Comparison of ENCODE assay signal across 9 cellular contexts in the genomic region with DNA sequence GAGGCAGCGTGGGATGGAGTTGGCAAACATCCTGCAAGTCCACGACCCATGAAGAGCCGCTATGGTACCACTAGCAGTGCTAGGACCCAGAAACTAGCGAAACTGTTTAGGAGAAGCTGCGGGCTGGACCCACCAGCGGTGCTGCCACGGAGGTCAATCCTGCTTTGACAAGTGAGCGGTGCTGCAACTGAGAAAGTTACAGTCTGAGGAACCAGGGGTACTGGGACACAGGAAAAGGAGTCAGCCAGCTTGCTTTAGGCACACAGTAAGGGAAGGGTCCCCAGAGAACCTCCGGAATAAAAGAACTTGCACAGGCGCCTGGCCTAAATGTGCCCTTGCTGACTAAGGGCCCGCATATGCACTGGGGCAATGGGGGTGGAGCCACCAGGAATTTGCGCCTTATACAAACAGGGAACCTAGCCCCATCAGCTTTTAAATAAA. TPM values are rescaled to one million over a fixed set of nuclear protein-coding genes. Genes with fewer than 3 reads are reported as not detected.
DNase-seq lines count a peak whose midpoint lies in the region; ATAC-seq and TF ChIP-seq lines count a peak whose summit lies in the region.
"Had no signal": no experiment of that assay in that cellular context is flagged by ENCODE, and none has a peak within 500 bp of the region (broad histone marks: within the 10 kb centered on the region; RNA-seq: fewer than 3 reads in every experiment).

No MANE protein-coding gene starts in this region.

- peak overlapping the region; percentile 97 for H3K9ac ChIP-seq in PC-3 (ENCODE audit: low read length)

- H4K20me1 ChIP-seq in PC-3 (ENCODE audit: low read length): no peaks in the 10 kb centered on the region

- H3K27me3 ChIP-seq in PC-3 (ENCODE audit: low read length) (no peaks in the 10 kb centered on the region), neutrophil (no peaks in the 10 kb centered on the region)

- H3K27ac ChIP-seq in PC-3 (ENCODE audit: low read length): peak overlapping the region; percentile 93
- peak overlapping the region; percentile 98 for H3K27ac ChIP-seq in neutrophil

- TF ChIP-seq CTCF in Calu3 (IDR thresholded peaks at IDR 0.05; ENCODE audit: unreplicated experiment): no peak
- no peak for TF ChIP-seq CTCF in PC-3 (conservative IDR thresholded peaks at IDR 0.05; ENCODE audit: low read depth, low read length)
- TF ChIP-seq CTCF in neutrophil (IDR thresholded peaks at IDR 0.05): no peak

- intact Hi-C loops in Calu3 (cut with micrococcal nuclease; ENCODE audit: unreplicated experiment): loop anchor here (1.0 to 2.0 kb wide), 3 partner anchors 18 to 71 kb away; partner anchors contain the start of gene ANXA2R
- intact Hi-C loops in PC-3 (cut with micrococcal nuclease): loop anchor here (1.0 to 2.0 kb wide), 3 partner anchors 23 to 151 kb away; partner anchors contain the start of gene ANXA2R

- H3K4me1 ChIP-seq in PC-3 (ENCODE audit: insufficient read depth, low read length): peaks cover 44% of the 10 kb centered on the region
- H3K4me1 ChIP-seq in neutrophil (ENCODE audit: control insufficient read depth in 1 of 2, insufficient read depth in 1 of 2, low read depth in 1 of 2, low read length in 1 of 2): peaks cover 33 to 37% of the 10 kb centered on the region in 2 experiments

- H3K36me3 ChIP-seq in PC-3 (ENCODE audit: low read depth, low read length) (no peaks in the 10 kb centered on the region), neutrophil (no peaks in the 10 kb centered on the region)

- peaks cover 49% of the 10 kb centered on the region for H3K4me1 Mint-ChIP-seq in Calu3 (ENCODE audit: low read depth, unreplicated experiment)
- peaks cover 31 to 34% of the 10 kb centered on the region in 2 donors for H3K4me1 Mint-ChIP-seq in effector memory CD8-positive, alpha-beta T cell (ENCODE audit: low read depth in 2 of 2)

- H3K4me3 Mint-ChIP-seq in Calu3 (ENCODE audit: low read depth, unreplicated experiment): peak overlapping the region; percentile 84
- H3K4me3 Mint-ChIP-seq in effector memory CD8-positive, alpha-beta T cell: peak overlapping the region; percentile 92 to 99

- ATAC-seq in PC-3 (peak; percentile 45), HG03432 (IDR thresholded peaks at IDR 0.05; ENCODE audit: unreplicated experiment) (no peak), HG03045 (IDR thresholded peaks at IDR 0.05; ENCODE audit: unreplicated experiment) (no peak)
- ATAC-seq in effector memory CD8-positive, alpha-beta T cell (replicated peaks): no peak

- peaks cover 7% of the 10 kb centered on the region for H3F3A ChIP-seq in PC-3 (ENCODE audit: low read length, unreplicated experiment)

- peaks cover 91% of the 10 kb centered on the region for H3K79me2 ChIP-seq in PC-3 (ENCODE audit: low read length)

- BruUV-seq in Calu3 (replicated peaks; lab: Mats Ljungman, UMichigan) (no TSS peak), PC-3 (replicated peaks; lab: Mats Ljungman, UMichigan) (no TSS peak)

- H3K27ac Mint-ChIP-seq in Calu3 (ENCODE audit: unreplicated experiment): peak overlapping the region; percentile 88
- H3K27ac Mint-ChIP-seq in effector memory CD8-positive, alpha-beta T cell: peak overlapping the region; percentile 98 to 100

- no peaks in the 10 kb centered on the region for H3K9me3 Mint-ChIP-seq in Calu3 (ENCODE audit: low read depth, unreplicated experiment)
- H3K9me3 Mint-ChIP-seq in effector memory CD8-positive, alpha-beta T cell: peaks cover 0 to 2% of the 10 kb centered on the region in 2 donors

- POLR2A ChIA-PET in PC-3 (lab: Charles Lee; ENCODE audit: unreplicated experiment): interaction anchor here (0.6 to 1.4 kb wide), 4 partner anchors 15 to 976 kb away, joined by 3 to 4 read pairs (median 4); no protein-coding TSS in a partner anchor

- H3K9me2 ChIP-seq in PC-3 (replicated peaks; ENCODE audit: low read length): no peaks in the 10 kb centered on the region

- CTCF ChIA-PET in Calu3 (lab: Charles Lee): interaction anchor here (0.8 to 3.3 kb wide), 6 partner anchors 18 to 155 kb away, joined by 5 to 23 read pairs (median 6); no protein-coding TSS in a partner anchor
- CTCF ChIA-PET in PC-3 (lab: Charles Lee): interaction anchor here (2.4 kb wide), 1 partner anchor 23 kb away, joined by 20 read pairs; the partner anchor contains the start of gene ANXA2R

- peak; percentile 67 for DNase-seq in Calu3
- peak; percentile 91 for DNase-seq in PC-3
- DNase-seq in effector memory CD8-positive, alpha-beta T cell: no peak
- no peak for DNase-seq in DMS153 treated with DMSO at 0.1 percent for 48 hours (lab: John Stamatoyannopoulos, UW; ENCODE audit: unreplicated experiment)
- DNase-seq in epidermal melanocyte (ENCODE audit: insufficient read length, low spot score): no peak
- DNase-seq: RPMI8226 had no signal

- no peaks in the 10 kb centered on the region for H3K27me3 Mint-ChIP-seq in Calu3 (ENCODE audit: unreplicated experiment)
- H3K27me3 Mint-ChIP-seq in effector memory CD8-positive, alpha-beta T cell: no peaks in the 10 kb centered on the region

- H2AFZ ChIP-seq in PC-3 (ENCODE audit: low read length): peak overlapping the region; percentile 60

- peaks cover 71% of the 10 kb centered on the region for H3K36me3 Mint-ChIP-seq in Calu3 (ENCODE audit: insufficient read depth, unreplicated experiment)
- H3K36me3 Mint-ChIP-seq in effector memory CD8-positive, alpha-beta T cell (ENCODE audit: insufficient read depth): peaks cover 60% of the 10 kb centered on the region

- H3K4me2 ChIP-seq in PC-3 (ENCODE audit: low read length): peak overlapping the region; percentile 93

- H3K4me3 ChIP-seq in PC-3 (ENCODE audit: low read length) (peak overlapping the region; percentile 87), neutrophil (ENCODE audit: low read depth in 1 of 2, low read length in 1 of 2) (peak overlapping the region; percentile 65 to 79)

- H3K9me3 ChIP-seq in PC-3 (ENCODE audit: low read length) (no peaks in the 10 kb centered on the region), neutrophil (no peaks in the 10 kb centered on the region)

RNA-seq across cellular contexts. Expression of gene ANXA2R, which starts 23.6 kb away (rescaled TPM):
- total RNA-seq in Calu3 (2022) (8.0 and 9.4 TPM in 2 replicates), PC-3 (2014; rRNA removed) (4.8 and 8.9 TPM in 2 replicates)

RNA-seq across cellular contexts. Expression of gene ZNF131, which starts 57.0 kb away (rescaled TPM):
- 37.0 and 40.9 TPM in 2 replicates for total RNA-seq in Calu3 (2022)
- 37.3 and 41.5 TPM in 2 replicates for total RNA-seq in PC-3 (2014; rRNA removed)

Comparison
In these comparisons a context has a peak if more than half of its experiments do, and no peak if none do; other contexts are left out.
1. DNase-seq: peak in Calu3 (single experiment) and PC-3 (single experiment); none in effector memory CD8-positive, alpha-beta T cell (0 of 3), DMS153 treated with DMSO at 0.1 percent for 48 hours (single experiment) and epidermal melanocyte (single experiment).